8 cellular contexts compared by ENCODE assay signal in the genomic region with DNA sequence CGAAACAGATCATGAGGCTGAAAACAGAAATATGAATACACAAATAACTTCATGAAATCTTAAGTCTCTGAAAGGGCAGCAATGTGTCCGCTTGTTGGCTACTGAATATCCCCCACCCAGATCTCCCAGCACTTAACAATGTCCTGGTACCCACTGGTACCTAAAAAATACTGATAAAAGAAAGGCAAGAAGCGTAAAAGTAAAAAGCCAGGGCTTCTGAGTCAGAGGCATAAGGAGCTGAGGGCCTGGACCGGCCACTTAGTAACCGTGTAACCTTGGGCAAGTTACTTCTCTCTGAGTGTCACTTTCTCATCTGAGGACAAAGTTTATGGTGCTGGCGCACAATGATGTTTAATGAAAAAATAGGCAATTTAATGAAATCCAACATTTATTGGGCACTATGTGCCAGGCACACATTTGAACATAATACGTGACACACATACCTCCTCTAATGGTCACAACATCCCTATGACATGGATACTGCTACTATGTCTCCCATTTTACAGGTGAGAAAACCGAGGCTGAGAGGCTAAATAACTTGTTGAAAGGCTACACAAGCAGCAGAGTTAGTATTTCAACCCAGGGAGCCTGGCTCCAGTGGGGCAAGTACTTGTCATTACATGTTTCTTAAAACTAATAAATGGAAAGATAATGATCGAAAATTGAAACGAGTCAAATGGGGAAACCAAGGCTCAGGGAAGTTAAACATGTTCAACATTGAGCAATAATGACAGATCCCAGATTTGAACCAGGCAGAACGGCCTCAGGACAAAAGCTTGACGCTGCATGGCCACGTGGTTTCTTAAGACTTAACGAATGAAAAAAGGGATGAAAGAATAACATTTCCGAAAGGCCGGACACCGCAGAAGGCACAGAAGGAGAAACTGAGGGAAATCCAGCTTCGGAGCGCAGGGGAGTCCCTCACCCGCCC. TPM values are rescaled to one million over a fixed set of nuclear protein-coding genes. Genes with fewer than 3 reads are reported as not detected.
DNase-seq lines count a peak whose midpoint lies in the region; ATAC-seq, FAIRE-seq and TF ChIP-seq lines count a peak whose summit lies in the region.

No MANE protein-coding gene starts in this region.

- no peak for TF ChIP-seq CTCF in A549 (IDR thresholded peaks at IDR 0.05)
- no peak for TF ChIP-seq CTCF in GM12875 (IDR thresholded peaks at IDR 0.05; ENCODE audit: borderline replicate concordance, insufficient read depth, low read depth, low read length)
- no peak for TF ChIP-seq CTCF in VCaP (conservative IDR thresholded peaks at IDR 0.05)
- TF ChIP-seq CTCF in fibroblast of villous mesenchyme (IDR thresholded peaks at IDR 0.05; ENCODE audit: insufficient read depth, low read depth, low read length) = no peak
- TF ChIP-seq CTCF in GM20000 (IDR thresholded peaks at IDR 0.05; ENCODE audit: extremely low read depth, missing control alignments) = no peak

- no peak for TF ChIP-seq POLR2A in A549 (IDR thresholded peaks at IDR 0.05; ENCODE audit: low read length)

- DNase-seq in A549 (ENCODE audit: low read depth in 1 of 2, low spot score in 1 of 2) (peak in 1 of 2 experiments; percentile 51), fibroblast of villous mesenchyme (ENCODE audit: low read depth) (peak; percentile 76), renal cortical epithelial cell (ENCODE audit: low read depth) (peak; percentile 47), NCI-H2107 treated with DMSO at 0.1 percent for 48 hours (lab: John Stamatoyannopoulos, UW; ENCODE audit: unreplicated experiment) (no peak), GM20000 (ENCODE audit: low spot score) (no peak)

- CTCF ChIA-PET in A549 (lab: Yijun Ruan, JAX) = interaction anchor here (0.6 to 9.7 kb wide), 7 partner anchors 8 to 628 kb away, joined by 3 to 113 read pairs (median 3); no protein-coding TSS in a partner anchor

- TF ChIP-seq EP300 in A549 (IDR thresholded peaks at IDR 0.05) = no peak

- H3K4me2 ChIP-seq in A549 = peak overlapping the region; percentile 98

- peak overlapping the region; percentile 84 to 94 for H3K27ac ChIP-seq in A549
- peak overlapping the region; percentile 97 for H3K27ac ChIP-seq in VCaP

- TF ChIP-seq RAD21 in A549 (conservative IDR thresholded peaks at IDR 0.05 in 1 of 2, IDR thresholded peaks at IDR 0.05 in 1 of 2) = no peak

- peaks cover 14% of the 10 kb centered on the region for H3K4me1 ChIP-seq in A549

- peaks cover 8% of the 10 kb centered on the region; the same call in 1 of the 3 replicates for H3K9me3 ChIP-seq in A549

- 22% methylated on average over 20 of the region's 20 CpGs for WGBS in A549 (ENCODE audit: missing lambda C conversion rate)

- FAIRE-seq in A549 (lab: Jason Lieb, UNC) = no peak

- ATAC-seq in A549 (no peak), GM18861 (IDR thresholded peaks at IDR 0.05; ENCODE audit: unreplicated experiment) (no peak)

- POLR2A ChIA-PET in A549 (lab: Yijun Ruan, JAX) = no interaction called here

- H3K4me3 ChIP-seq in A549 (peak overlapping the region; percentile 55), GM12875 (ENCODE audit: low read depth, low read length) (peak overlapping the region; percentile 79), fibroblast of villous mesenchyme (ENCODE audit: low read depth, low read length) (peak overlapping the region; percentile 87)

TF ChIP-seq in A549, 52 proteins besides CTCF, POLR2A, EP300 and RAD21:
- TF ChIP-seq MYC (IDR thresholded peaks at IDR 0.05; ENCODE audit: borderline replicate concordance, low read length) (0 out of 2 replicates have a peak, but pooled peaks have one; percentile 37), ZSCAN20 (CRISPR knock-in tag; IDR thresholded peaks at IDR 0.05) (no peak), KDM5A (IDR thresholded peaks at IDR 0.05) (no peak), SREBF2 (IDR thresholded peaks at IDR 0.05) (no peak), BCL3 (IDR thresholded peaks at IDR 0.05) (no peak), HOXB5 (CRISPR knock-in tag; IDR thresholded peaks at IDR 0.05) (no peak), JUNB (IDR thresholded peaks at IDR 0.05) (no peak), KDM1A (IDR thresholded peaks at IDR 0.05; ENCODE audit: low read depth) (no peak; the same call in 1 of the 2 replicates), TFCP2L1 (CRISPR knock-in tag; IDR thresholded peaks at IDR 0.05) (no peak), CBX8 (IDR thresholded peaks at IDR 0.05) (no peak), CHD2 (IDR thresholded peaks at IDR 0.05; ENCODE audit: low read length, partially characterized antibody) (no peak), HES2 (IDR thresholded peaks at IDR 0.05) (no peak), ESRRA (IDR thresholded peaks at IDR 0.05; ENCODE audit: borderline replicate concordance, low read length) (no peak), MAX (IDR thresholded peaks at IDR 0.05) (peak; percentile 76; the same call in 1 of the 2 replicates), MAZ (IDR thresholded peaks at IDR 0.05; ENCODE audit: borderline replicate concordance, low read depth, low read length) (no peak), ZNF302 (CRISPR knock-in tag; IDR thresholded peaks at IDR 0.05) (no peak), CEBPB (IDR thresholded peaks at IDR 0.05) (peak; percentile 17 to 44; a peak in 1 of 4 replicates)
- TF ChIP-seq, protein P1, sequence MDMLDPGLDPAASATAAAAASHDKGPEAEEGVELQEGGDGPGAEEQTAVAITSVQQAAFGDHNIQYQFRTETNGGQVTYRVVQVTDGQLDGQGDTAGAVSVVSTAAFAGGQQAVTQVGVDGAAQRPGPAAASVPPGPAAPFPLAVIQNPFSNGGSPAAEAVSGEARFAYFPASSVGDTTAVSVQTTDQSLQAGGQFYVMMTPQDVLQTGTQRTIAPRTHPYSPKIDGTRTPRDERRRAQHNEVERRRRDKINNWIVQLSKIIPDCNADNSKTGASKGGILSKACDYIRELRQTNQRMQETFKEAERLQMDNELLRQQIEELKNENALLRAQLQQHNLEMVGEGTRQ (IDR thresholded peaks at IDR 0.05) = peak; percentile 63
TF ChIP-seq in A549: peak in this region for 4.

RNA-seq across cellular contexts. Expression of gene TP53RK, which starts 0.8 kb away (rescaled TPM):
- polyA plus RNA-seq in A549 (2011; rRNA removed) (11.8 and 13.1 TPM in 2 replicates), A549 (2017; fragmentation: RNase III; extraction: RNeasy Plus Mini Kit Qiagen cat#74134 plus additional on column Dnase treatment) (9.8 to 10.5 TPM (median 10.5 TPM) in 3 replicates)
- polyA plus RNA-seq in A549 (2012; cell fraction: cytosol; rRNA removed) = 5.1 and 6.5 TPM in 2 replicates
- 2.6 and 3.2 TPM in 2 replicates for polyA plus RNA-seq in A549 (2012; cell fraction: nucleus; rRNA removed)
- 6.9 and 8.4 TPM in 2 replicates for polyA minus RNA-seq in A549 (2011; rRNA and poly(A)+ RNA removed)
- total RNA-seq in fibroblast of villous mesenchyme (23.2 and 26.3 TPM in 2 replicates), renal cortical epithelial cell (16.0 and 22.4 TPM in 2 replicates)

RNA-seq across cellular contexts. Expression of gene SLC2A10, which starts 21.0 kb away (rescaled TPM):
- polyA plus RNA-seq in A549 (2011; rRNA removed) = 0.01 TPM in 1 of 2 replicates, not detected in the other
- not detected in 2 replicates for polyA plus RNA-seq in A549 (2012; cell fraction: cytosol; rRNA removed)
- not detected in 2 replicates for polyA plus RNA-seq in A549 (2012; cell fraction: nucleus; rRNA removed)
- not detected in 3 replicates for polyA plus RNA-seq in A549 (2017; fragmentation: RNase III; extraction: RNeasy Plus Mini Kit Qiagen cat#74134 plus additional on column Dnase treatment)
- 0.04 TPM in 1 of 2 replicates, not detected in the other for polyA minus RNA-seq in A549 (2011; rRNA and poly(A)+ RNA removed)
- 45.4 and 52.7 TPM in 2 replicates for total RNA-seq in fibroblast of villous mesenchyme
- 8.0 and 13.9 TPM in 2 replicates for total RNA-seq in renal cortical epithelial cell

RNA-seq across cellular contexts. Expression of gene SLC13A3, which starts 37.2 kb away (rescaled TPM):
- 0.04 TPM in 1 of 2 replicates, not detected in the other for polyA plus RNA-seq in A549 (2011; rRNA removed)
- 0.04 TPM in 1 of 2 replicates, not detected in the other for polyA plus RNA-seq in A549 (2012; cell fraction: cytosol; rRNA removed)
- 0.11 TPM in 1 of 2 replicates, not detected in the other for polyA plus RNA-seq in A549 (2012; cell fraction: nucleus; rRNA removed)
- 0.19 TPM in 1 of 3 replicates, not detected in the others for polyA plus RNA-seq in A549 (2017; fragmentation: RNase III; extraction: RNeasy Plus Mini Kit Qiagen cat#74134 plus additional on column Dnase treatment)
- polyA minus RNA-seq in A549 (2011; rRNA and poly(A)+ RNA removed) = 0.17 TPM in 1 of 2 replicates, not detected in the other
- 1.6 and 4.3 TPM in 2 replicates for total RNA-seq in fibroblast of villous mesenchyme
- total RNA-seq in renal cortical epithelial cell = 1.4 and 4.2 TPM in 2 replicates

Comparison
In these comparisons a context has a peak if more than half of its experiments do, and no peak if none do; other contexts are left out.
1. DNase-seq: peak in fibroblast of villous mesenchyme (single experiment) and renal cortical epithelial cell (single experiment); none in NCI-H2107 treated with DMSO at 0.1 percent for 48 hours (single experiment) and GM20000 (single experiment).
2. Peak in every context shown above with its lines, with median percentiles within 50 percentile points of each other: H3K4me3 ChIP-seq.